ENCODE assay signal across 25 cellular contexts in genomic region chr1:55305735-55306134, GRCh38.
DNase-seq lines count a peak whose midpoint lies in the region; ATAC-seq, FAIRE-seq and TF ChIP-seq lines count a peak whose summit lies in the region.
"Had no signal": no experiment of that assay in that cellular context is flagged by ENCODE, and none has a peak within 500 bp of the region (broad histone marks: within the 10 kb centered on the region; RNA-seq: fewer than 3 reads in every experiment).

No MANE protein-coding gene starts in this region.

- peak; percentile 33 for DNase-seq in H54 (ENCODE audit: insufficient read length, low spot score)
- DNase-seq in iris pigment epithelial cell (ENCODE audit: low read depth): peak; percentile 68
- DNase-seq in stimulated activated CD4-positive, alpha-beta T cell treated with anti-CD3 and anti-CD28 coated beads, Interleukin-4, amount 100 ng/mL, for 24 hours: no peak
- DNase-seq in NCI-H2029 (lab: John Stamatoyannopoulos, UW): no peak
- no peak for DNase-seq in ascending aorta (ENCODE audit: low spot score in 2 of 2)
- no peak for DNase-seq in HTR-8/SVneo (ENCODE audit: insufficient read length, low spot score)
- DNase-seq: activated CD4-positive, alpha-beta T cell treated with anti-CD3 and anti-CD28 coated beads, Interleukin-2, amount 50 U/mL, for 48 hours; activated naive CD4-positive, alpha-beta T cell treated with anti-CD3 and anti-CD28 coated beads for 36 hours; effector CD8-positive, alpha-beta T cell; left ventricle myocardium inferior; mucosa of descending colon; MV-4-11; NCI-H1694 treated with DMSO at 0.1 percent for 48 hours; NCI-H82; PC-3; stimulated activated CD4-positive, alpha-beta T cell treated with anti-CD3 and anti-CD28 coated beads, Interleukin-4, amount 100 ng/mL, for 1 hour; upper lobe of right lung had no signal

- H3K4me3 ChIP-seq in BLaER1 treated with 17β-estradiol and CSF1 and Interleukin-3, amounts not matched to agents 10 nM and 100 nM: no peak overlapping the region
- no peak overlapping the region for H3K4me3 ChIP-seq in ascending aorta
- H3K4me3 ChIP-seq: left ventricle myocardium inferior, mucosa of descending colon, neural progenitor cell, SJSA1, smooth muscle cell, upper lobe of right lung had no signal

- no peak for FAIRE-seq in H54 (lab: Jason Lieb, UNC)
- FAIRE-seq in HTR-8/SVneo (lab: Jason Lieb, UNC): no peak
- FAIRE-seq: GM18507 had no signal

- no peak overlapping the region for H3K27ac ChIP-seq in BLaER1 treated with 17β-estradiol and CSF1 and Interleukin-3, amounts not matched to agents 10 nM and 100 nM
- no peak overlapping the region for H3K27ac ChIP-seq in ascending aorta
- H3K27ac ChIP-seq: HL-60, left ventricle myocardium inferior, neural progenitor cell, SJSA1, upper lobe of right lung had no signal

- TF ChIP-seq POLR2A in H54 (IDR thresholded peaks at IDR 0.05; ENCODE audit: low read depth, low read length): no peak

- H3K27ac Mint-ChIP-seq in activated T-helper 17 cell treated with anti-CD3 and anti-CD28 coated beads, Interleukin-2, amount 50 U/mL, for 72 hours: peak overlapping the region; percentile 69
- H3K27ac Mint-ChIP-seq: activated naive CD4-positive, alpha-beta T cell treated with anti-CD3 and anti-CD28 coated beads for 36 hours; neural progenitor cell; T-helper 2 cell treated with Interferon-gamma antibody and Interleukin-4, amounts not matched to agents 5 μg/mL and 100 μg/mL, for 36 hours had no signal

- peak; percentile 85 for ATAC-seq in activated T-helper 17 cell treated with anti-CD3 and anti-CD28 coated beads, Interleukin-2, amount 50 U/mL, for 72 hours (replicated peaks)
- ATAC-seq: mucosa of descending colon, PC-3, upper lobe of right lung had no signal

- peaks cover 0 to 3% (median 0%) of the 10 kb centered on the region in 11 experiments; a peak in 2 of 22 replicates for H3K27me3 ChIP-seq in BLaER1 treated with 17β-estradiol and CSF1 and Interleukin-3, amounts not matched to agents 10 nM and 100 nM
- H3K27me3 ChIP-seq in ascending aorta: no peaks in the 10 kb centered on the region
- H3K27me3 ChIP-seq: neural progenitor cell, SJSA1, upper lobe of right lung had no signal

- peaks cover 8% of the 10 kb centered on the region for H3K27me3 Mint-ChIP-seq in activated T-helper 17 cell treated with anti-CD3 and anti-CD28 coated beads, Interleukin-2, amount 50 U/mL, for 72 hours

- TF ChIP-seq CTCF in ascending aorta (IDR thresholded peaks at IDR 0.05): no peak

- H3K4me1 ChIP-seq in BLaER1 treated with 17β-estradiol and CSF1 and Interleukin-3, amounts not matched to agents 10 nM and 100 nM: peaks cover 24 to 72% (median 66%) of the 10 kb centered on the region in 10 experiments
- peaks cover 0 to 5% of the 10 kb centered on the region in 2 donors for H3K4me1 ChIP-seq in ascending aorta

- no peaks in the 10 kb centered on the region for H3K36me3 ChIP-seq in BLaER1 treated with 17β-estradiol and CSF1 and Interleukin-3, amounts not matched to agents 10 nM and 100 nM
- H3K36me3 ChIP-seq in ascending aorta: no peaks in the 10 kb centered on the region
- H3K36me3 ChIP-seq: left ventricle myocardium inferior, neural progenitor cell, SJSA1, upper lobe of right lung had no signal

- H3K9me3 ChIP-seq in BLaER1 treated with 17β-estradiol and CSF1 and Interleukin-3, amounts not matched to agents 10 nM and 100 nM (replicated peaks in 1 of 11): peaks cover 0 to 10% (median 6%) of the 10 kb centered on the region in 11 experiments; a peak in 8 of 22 replicates
- H3K9me3 ChIP-seq in ascending aorta: no peaks in the 10 kb centered on the region
- H3K9me3 ChIP-seq: left ventricle myocardium inferior, mucosa of descending colon, SJSA1, upper lobe of right lung had no signal

- H3K9me3 Mint-ChIP-seq in activated T-helper 17 cell treated with anti-CD3 and anti-CD28 coated beads, Interleukin-2, amount 50 U/mL, for 72 hours: peaks cover 5% of the 10 kb centered on the region
- H3K9me3 Mint-ChIP-seq: activated naive CD4-positive, alpha-beta T cell treated with anti-CD3 and anti-CD28 coated beads for 36 hours; neural progenitor cell; T-helper 2 cell treated with Interferon-gamma antibody and Interleukin-4, amounts not matched to agents 5 μg/mL and 100 μg/mL, for 36 hours had no signal

- intact Hi-C loops in ascending aorta (cut with DNase I): no loop called here

- peak overlapping the region in 6 of 11 experiments; percentile 70 to 81 (median 77); a peak in 9 of 22 replicates for H3K4me2 ChIP-seq in BLaER1 treated with 17β-estradiol and CSF1 and Interleukin-3, amounts not matched to agents 10 nM and 100 nM
- H3K4me2 ChIP-seq: neural progenitor cell, smooth muscle cell had no signal

- H4K20me1 ChIP-seq in BLaER1 treated with 17β-estradiol and CSF1 and Interleukin-3, amounts not matched to agents 10 nM and 100 nM: peaks cover 0 to 1% (median 0%) of the 10 kb centered on the region in 11 experiments; a peak in 2 of 22 replicates

- peaks cover 10% of the 10 kb centered on the region for H3K4me1 Mint-ChIP-seq in activated T-helper 17 cell treated with anti-CD3 and anti-CD28 coated beads, Interleukin-2, amount 50 U/mL, for 72 hours

- no peak overlapping the region for H3K4me3 Mint-ChIP-seq in activated T-helper 17 cell treated with anti-CD3 and anti-CD28 coated beads, Interleukin-2, amount 50 U/mL, for 72 hours
- H3K4me3 Mint-ChIP-seq: activated naive CD4-positive, alpha-beta T cell treated with anti-CD3 and anti-CD28 coated beads for 36 hours; neural progenitor cell; T-helper 2 cell treated with Interferon-gamma antibody and Interleukin-4, amounts not matched to agents 5 μg/mL and 100 μg/mL, for 36 hours had no signal

- no peaks in the 10 kb centered on the region for H3K36me3 Mint-ChIP-seq in activated T-helper 17 cell treated with anti-CD3 and anti-CD28 coated beads, Interleukin-2, amount 50 U/mL, for 72 hours (ENCODE audit: low read depth)
- H3K36me3 Mint-ChIP-seq: neural progenitor cell had no signal

- H3K9ac ChIP-seq in BLaER1 treated with 17β-estradiol and CSF1 and Interleukin-3, amounts not matched to agents 10 nM and 100 nM: no peak overlapping the region
- H3K9ac ChIP-seq: neural progenitor cell had no signal

Comparison
In these comparisons a context has a peak if more than half of its experiments do, and no peak if none do; other contexts are left out.
1. DNase-seq: peak in H54 (single experiment) and iris pigment epithelial cell (single experiment); none in stimulated activated CD4-positive, alpha-beta T cell treated with anti-CD3 and anti-CD28 coated beads, Interleukin-4, amount 100 ng/mL, for 24 hours (single experiment), NCI-H2029 (single experiment), ascending aorta (0 of 2) and HTR-8/SVneo (single experiment).